In the genomic region with DNA sequence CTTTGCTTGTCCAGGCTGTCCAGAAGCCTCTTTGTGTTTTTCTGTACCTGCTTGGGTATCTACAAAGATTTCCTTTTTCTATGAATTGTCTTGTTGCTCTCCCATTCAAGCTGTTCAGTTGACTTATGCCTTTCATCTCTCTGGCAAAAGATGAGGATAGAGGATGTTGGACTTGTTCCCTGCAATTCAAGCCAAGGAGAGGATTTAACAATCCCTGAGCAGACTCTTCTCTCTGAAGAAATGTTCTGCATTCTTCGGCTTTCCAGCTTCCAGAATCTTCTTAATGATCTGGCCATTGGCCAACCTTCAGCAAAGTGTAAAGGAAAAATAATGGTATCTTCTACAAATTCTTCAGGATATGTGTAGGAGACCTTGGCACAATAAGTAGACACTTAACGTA, we compare ENCODE assay signal across 30 cellular contexts.
A peak's percentile ranks its signal among the peaks of the same experiment; 100 is the strongest.
DNase-seq lines count a peak whose midpoint lies in the region; ATAC-seq, FAIRE-seq and TF ChIP-seq lines count a peak whose summit lies in the region.
"Had no signal": no experiment of that assay in that cellular context is flagged by ENCODE, and none has a peak within 500 bp of the region (broad histone marks: within the 10 kb centered on the region; RNA-seq: fewer than 3 reads in every experiment).

No MANE protein-coding gene starts in this region.

- no peaks in the 10 kb centered on the region for H3K9me3 ChIP-seq in left ventricle myocardium inferior (replicated peaks)
- no peaks in the 10 kb centered on the region for H3K9me3 ChIP-seq in heart left ventricle
- H3K9me3 ChIP-seq in GM23248 (ENCODE audit: low read depth), result no peaks in the 10 kb centered on the region
- H3K9me3 ChIP-seq: BLaER1 treated with 17β-estradiol and CSF1 and Interleukin-3, amounts not matched to agents 10 nM and 100 nM; SJSA1 had no signal

- no peak overlapping the region for H3K4me3 ChIP-seq in left ventricle myocardium inferior
- H3K4me3 ChIP-seq in heart left ventricle, result no peak overlapping the region
- no peak overlapping the region for H3K4me3 ChIP-seq in GM23248
- H3K4me3 ChIP-seq in fibroblast of the aortic adventitia (ENCODE audit: low read depth, low read length), result no peak overlapping the region
- H3K4me3 ChIP-seq: BLaER1 treated with 17β-estradiol and CSF1 and Interleukin-3, amounts not matched to agents 10 nM and 100 nM; GM23338; PC-9; SJSA1 had no signal

- no peaks in the 10 kb centered on the region for H3K9me2 ChIP-seq in GM23248 (ENCODE audit: insufficient read depth)

- no peaks in the 10 kb centered on the region for H3K36me3 ChIP-seq in left ventricle myocardium inferior
- H3K36me3 ChIP-seq in heart left ventricle, result no peaks in the 10 kb centered on the region
- H3K36me3 ChIP-seq in GM23248 (ENCODE audit: low read depth), result no peaks in the 10 kb centered on the region
- H3K36me3 ChIP-seq: BLaER1 treated with 17β-estradiol and CSF1 and Interleukin-3, amounts not matched to agents 10 nM and 100 nM; SJSA1 had no signal

- TF ChIP-seq POLR2A in heart left ventricle (IDR thresholded peaks at IDR 0.05), result no peak

- TF ChIP-seq CTCF in left ventricle myocardium inferior (IDR thresholded peaks at IDR 0.05; ENCODE audit: borderline replicate concordance) (no peak), heart left ventricle (IDR thresholded peaks at IDR 0.05) (no peak), fibroblast of the aortic adventitia (IDR thresholded peaks at IDR 0.05; ENCODE audit: insufficient read depth, low read length) (no peak), D721Med (IDR thresholded peaks at IDR 0.05; ENCODE audit: insufficient read depth, missing control alignments) (no peak)

- no peak for DNase-seq in left ventricle myocardium inferior
- DNase-seq in heart left ventricle, result no peak
- peak; percentile 12 for DNase-seq in GM23248
- DNase-seq in fibroblast of the aortic adventitia (ENCODE audit: low read depth), result peak; percentile 4
- DNase-seq in activated T-cell treated with anti-CD3 and anti-CD28 coated beads, Interleukin-2, amount 50 U/mL, for 1 hour, result no peak
- DNase-seq in D721Med (ENCODE audit: insufficient read length, low spot score), result no peak
- no peak for DNase-seq in NCI-H524 treated with DMSO at 0.1 percent for 48 hours (lab: John Stamatoyannopoulos, UW)
- DNase-seq: 8988T; ACHN; AML-193; CD4-positive, alpha-beta T cell; DMS53; H9; Karpas-422; NCI-H1092; NCI-H1417 treated with DMSO at 0.1 percent for 48 hours; NCI-H1694 treated with DMSO at 0.1 percent for 48 hours; NCI-H2081; NCI-H2171; NCI-H345; NCI-H510A treated with DMSO at 0.1 percent for 48 hours; NCI-H774; NK-92 treated with Interleukin-12 subunit alpha and Interleukin-12 subunit beta, amount 100 ng/mL, for 24 hours; PC-9; Right ventricle myocardium superior had no signal

- in situ Hi-C loops in GM23248 (cut with MboI), result no loop called here

- H3K4me2 ChIP-seq in GM23248 (ENCODE audit: unreplicated experiment), result no peak overlapping the region
- H3K4me2 ChIP-seq: BLaER1 treated with 17β-estradiol and CSF1 and Interleukin-3, amounts not matched to agents 10 nM and 100 nM; GM23338; PC-9 had no signal

- no peak for ATAC-seq in heart left ventricle
- ATAC-seq: GM23338, HepG2 had no signal

- FAIRE-seq in D721Med (lab: Jason Lieb, UNC), result no peak
- FAIRE-seq: G401.6, HepG2 had no signal

- intact Hi-C loops in left ventricle myocardium inferior (cut with micrococcal nuclease) (no loop called here), heart left ventricle (cut with DNase I) (no loop called here)

- H2AFZ ChIP-seq in GM23248, result no peak overlapping the region
- H2AFZ ChIP-seq: GM23338, PC-9 had no signal

- H3K27ac ChIP-seq in left ventricle myocardium inferior (replicated peaks) (peak overlapping the region; percentile 75), heart left ventricle (no peak overlapping the region), GM23248 (no peak overlapping the region)
- H3K27ac ChIP-seq: BLaER1 treated with 17β-estradiol and CSF1 and Interleukin-3, amounts not matched to agents 10 nM and 100 nM; PC-9; SJSA1 had no signal

- H3F3A ChIP-seq in GM23248 (ENCODE audit: insufficient read depth), result no peaks in the 10 kb centered on the region

- no peaks in the 10 kb centered on the region for H3K79me2 ChIP-seq in GM23248 (ENCODE audit: insufficient read depth)

- no peak overlapping the region for H3K9ac ChIP-seq in GM23248
- H3K9ac ChIP-seq: BLaER1 treated with 17β-estradiol and CSF1 and Interleukin-3, amounts not matched to agents 10 nM and 100 nM had no signal

- 40 to 60% (median 48%) methylated on average over 2 of the region's 2 CpGs for WGBS in heart left ventricle, 4 donors
- WGBS in GM23248 (ENCODE audit: low coverage in 1 of 2, low lambda C conversion rate in 2 of 2, missing lambda C conversion rate in 2 of 2), 2 experiments, result 0 to 5% methylated on average over 2 of the region's 2 CpGs

- no peaks in the 10 kb centered on the region for H3K27me3 ChIP-seq in left ventricle myocardium inferior (ENCODE audit: low read depth)
- H3K27me3 ChIP-seq in heart left ventricle, result no peaks in the 10 kb centered on the region
- H3K27me3 ChIP-seq in GM23248 (replicated peaks; ENCODE audit: insufficient read depth), result peaks cover 9% of the 10 kb centered on the region; the same call in 1 of the 2 replicates
- H3K27me3 ChIP-seq: BLaER1 treated with 17β-estradiol and CSF1 and Interleukin-3, amounts not matched to agents 10 nM and 100 nM; SJSA1 had no signal

- peaks cover 15% of the 10 kb centered on the region for H3K4me1 ChIP-seq in left ventricle myocardium inferior
- H3K4me1 ChIP-seq in heart left ventricle, result peaks cover 0 to 10% (median 0%) of the 10 kb centered on the region in 12 donors
- H3K4me1 ChIP-seq in GM23248 (ENCODE audit: insufficient read depth), result no peaks in the 10 kb centered on the region
- H3K4me1 ChIP-seq: BLaER1 treated with 17β-estradiol and CSF1 and Interleukin-3, amounts not matched to agents 10 nM and 100 nM; SJSA1 had no signal

- no peaks in the 10 kb centered on the region; the same call in 1 of the 2 replicates for H4K20me1 ChIP-seq in GM23248 (ENCODE audit: insufficient read depth)
- H4K20me1 ChIP-seq: BLaER1 treated with 17β-estradiol and CSF1 and Interleukin-3, amounts not matched to agents 10 nM and 100 nM had no signal

Comparison
In these comparisons a context has a peak if more than half of its experiments do, and no peak if none do; other contexts are left out.
1. DNase-seq: peak in GM23248 (single experiment) and fibroblast of the aortic adventitia (single experiment); none in left ventricle myocardium inferior (single experiment), heart left ventricle (0 of 5), activated T-cell treated with anti-CD3 and anti-CD28 coated beads, Interleukin-2, amount 50 U/mL, for 1 hour (single experiment), D721Med (single experiment) and NCI-H524 treated with DMSO at 0.1 percent for 48 hours (single experiment).